ENCODE assay signal across 10 cellular contexts in genomic region chr3:186097317-186097662, GRCh38. TPM values are rescaled to one million over a fixed set of nuclear protein-coding genes. Genes with fewer than 3 reads are reported as not detected.
DNase-seq lines count a peak whose midpoint lies in the region; FAIRE-seq and TF ChIP-seq lines count a peak whose summit lies in the region.
"Had no signal": no experiment of that assay in that cellular context is flagged by ENCODE, and none has a peak within 500 bp of the region (broad histone marks: within the 10 kb centered on the region; RNA-seq: fewer than 3 reads in every experiment).

No MANE protein-coding gene starts in this region.

- H3K4me3 ChIP-seq in H7 (ENCODE audit: insufficient read depth, low read depth, low read length), result peak overlapping the region; percentile 26; the same call in 1 of the 2 replicates
- peak overlapping the region; percentile 55 for H3K4me3 ChIP-seq in astrocyte (ENCODE audit: insufficient read depth, low read depth, low read length)
- H3K4me3 ChIP-seq in hepatocyte, result no peak overlapping the region
- H3K4me3 ChIP-seq in rectal smooth muscle tissue (ENCODE audit: low read length), result peak overlapping the region; percentile 28

- WGBS in hepatocyte (ENCODE audit: low lambda C conversion rate, missing lambda C conversion rate), result 19% methylated on average over 4 of the region's 4 CpGs

- peak; percentile 57 for DNase-seq in H7
- DNase-seq in astrocyte (ENCODE audit: low read depth), result no peak
- no peak for DNase-seq in hepatocyte (ENCODE audit: low spot score)
- DNase-seq in NCI-H774 (lab: John Stamatoyannopoulos, UW), result no peak
- no peak for DNase-seq in activated naive CD4-positive, alpha-beta T cell treated with anti-CD3 and anti-CD28 coated beads for 36 hours
- no peak for DNase-seq in activated gamma-delta T cell (lab: John Stamatoyannopoulos, UW)
- DNase-seq in activated naive CD8-positive, alpha-beta T cell treated with anti-CD3 and anti-CD28 coated beads for 36 hours, result no peak
- DNase-seq: cerebellar nuclear complex, immature natural killer cell had no signal

- H3K27me3 Mint-ChIP-seq in astrocyte (ENCODE audit: low read depth, unreplicated experiment), result no peaks in the 10 kb centered on the region
- peaks cover 62% of the 10 kb centered on the region for H3K27me3 Mint-ChIP-seq in activated naive CD4-positive, alpha-beta T cell treated with anti-CD3 and anti-CD28 coated beads for 36 hours (ENCODE audit: low read depth)
- peaks cover 83% of the 10 kb centered on the region for H3K27me3 Mint-ChIP-seq in activated naive CD8-positive, alpha-beta T cell treated with anti-CD3 and anti-CD28 coated beads for 36 hours

- H3K79me2 ChIP-seq in astrocyte (ENCODE audit: insufficient read depth, low read length), result no peaks in the 10 kb centered on the region
- H3K79me2 ChIP-seq in hepatocyte, result no peaks in the 10 kb centered on the region

- H3K4me3 Mint-ChIP-seq in astrocyte (ENCODE audit: unreplicated experiment), result peak overlapping the region; percentile 63
- H3K4me3 Mint-ChIP-seq in activated naive CD4-positive, alpha-beta T cell treated with anti-CD3 and anti-CD28 coated beads for 36 hours, result no peak overlapping the region
- H3K4me3 Mint-ChIP-seq in activated naive CD8-positive, alpha-beta T cell treated with anti-CD3 and anti-CD28 coated beads for 36 hours, result no peak overlapping the region

- peaks cover 23% of the 10 kb centered on the region for H3K36me3 Mint-ChIP-seq in astrocyte (ENCODE audit: low read depth, unreplicated experiment)
- H3K36me3 Mint-ChIP-seq in activated naive CD4-positive, alpha-beta T cell treated with anti-CD3 and anti-CD28 coated beads for 36 hours (ENCODE audit: low read depth), result no peaks in the 10 kb centered on the region
- H3K36me3 Mint-ChIP-seq in activated naive CD8-positive, alpha-beta T cell treated with anti-CD3 and anti-CD28 coated beads for 36 hours, result no peaks in the 10 kb centered on the region
- H3K36me3 Mint-ChIP-seq: immature natural killer cell had no signal

- TF ChIP-seq CTCF in astrocyte (IDR thresholded peaks at IDR 0.05; ENCODE audit: insufficient read depth, low read depth, low read length) (no peak), hepatocyte (IDR thresholded peaks at IDR 0.05; ENCODE audit: poor library complexity) (no peak)

- peak overlapping the region; percentile 42 for H3K27ac Mint-ChIP-seq in astrocyte (ENCODE audit: unreplicated experiment)
- H3K27ac Mint-ChIP-seq in activated naive CD4-positive, alpha-beta T cell treated with anti-CD3 and anti-CD28 coated beads for 36 hours, result no peak overlapping the region
- H3K27ac Mint-ChIP-seq in activated naive CD8-positive, alpha-beta T cell treated with anti-CD3 and anti-CD28 coated beads for 36 hours, result no peak overlapping the region
- H3K27ac Mint-ChIP-seq: immature natural killer cell had no signal

- H3K4me2 ChIP-seq in astrocyte (ENCODE audit: low read length) (peak overlapping the region; percentile 87), hepatocyte (peak overlapping the region; percentile 77)

- no peak overlapping the region for H3K27ac ChIP-seq in astrocyte (ENCODE audit: low read depth, low read length)
- peak overlapping the region; percentile 17 for H3K27ac ChIP-seq in hepatocyte
- H3K27ac ChIP-seq in rectal smooth muscle tissue (ENCODE audit: low read depth, low read length), result no peak overlapping the region

- H3K4me1 ChIP-seq in astrocyte (ENCODE audit: insufficient read depth, low read length) (peaks cover 28% of the 10 kb centered on the region), hepatocyte (ENCODE audit: insufficient read depth) (peaks cover 26% of the 10 kb centered on the region), rectal smooth muscle tissue (ENCODE audit: control insufficient read depth, insufficient read depth, low read length) (no peaks in the 10 kb centered on the region)

- intact Hi-C loops in activated naive CD4-positive, alpha-beta T cell treated with anti-CD3 and anti-CD28 coated beads for 36 hours (cut with micrococcal nuclease), result no loop called here

- no peaks in the 10 kb centered on the region for H3K9me2 ChIP-seq in hepatocyte (replicated peaks; ENCODE audit: insufficient read depth)

- H3K9ac ChIP-seq in astrocyte (ENCODE audit: low read length) (peak overlapping the region; percentile 15), rectal smooth muscle tissue (ENCODE audit: low read length) (no peak overlapping the region)

- H3K36me3 ChIP-seq in H7 (replicated peaks; ENCODE audit: control insufficient read depth, insufficient read depth, low read length), result no peaks in the 10 kb centered on the region
- H3K36me3 ChIP-seq in astrocyte (ENCODE audit: insufficient read depth, low read length), result peaks cover 5% of the 10 kb centered on the region
- H3K36me3 ChIP-seq in hepatocyte (replicated peaks; ENCODE audit: insufficient read depth, low read depth), result no peaks in the 10 kb centered on the region
- H3K36me3 ChIP-seq in rectal smooth muscle tissue (ENCODE audit: control insufficient read depth, insufficient read depth, low read length), result no peaks in the 10 kb centered on the region

- no peaks in the 10 kb centered on the region for H3K9me3 Mint-ChIP-seq in astrocyte (ENCODE audit: unreplicated experiment)
- no peaks in the 10 kb centered on the region for H3K9me3 Mint-ChIP-seq in activated naive CD4-positive, alpha-beta T cell treated with anti-CD3 and anti-CD28 coated beads for 36 hours
- no peaks in the 10 kb centered on the region for H3K9me3 Mint-ChIP-seq in activated naive CD8-positive, alpha-beta T cell treated with anti-CD3 and anti-CD28 coated beads for 36 hours
- H3K9me3 Mint-ChIP-seq: immature natural killer cell had no signal

- no peak for FAIRE-seq in astrocyte (lab: Jason Lieb, UNC)

- H3K4me1 Mint-ChIP-seq in astrocyte (ENCODE audit: low read depth, unreplicated experiment), result peaks cover 35% of the 10 kb centered on the region
- peaks cover 9% of the 10 kb centered on the region for H3K4me1 Mint-ChIP-seq in activated naive CD4-positive, alpha-beta T cell treated with anti-CD3 and anti-CD28 coated beads for 36 hours (ENCODE audit: low read depth)
- peaks cover 6% of the 10 kb centered on the region for H3K4me1 Mint-ChIP-seq in activated naive CD8-positive, alpha-beta T cell treated with anti-CD3 and anti-CD28 coated beads for 36 hours

- H2AFZ ChIP-seq in astrocyte (ENCODE audit: low read depth, low read length), result peak overlapping the region; percentile 15
- no peak overlapping the region for H2AFZ ChIP-seq in hepatocyte

- H3K9me3 ChIP-seq in astrocyte (ENCODE audit: insufficient read depth, low read depth, low read length), result no peaks in the 10 kb centered on the region
- H3K9me3 ChIP-seq in hepatocyte (ENCODE audit: low read depth), result no peaks in the 10 kb centered on the region

- peaks cover 27% of the 10 kb centered on the region for H4K20me1 ChIP-seq in astrocyte (ENCODE audit: insufficient read depth, low read length)
- H4K20me1 ChIP-seq in hepatocyte (ENCODE audit: insufficient read depth, poor library complexity, severe bottlenecking), result no peaks in the 10 kb centered on the region

- CTCF ChIA-PET in activated naive CD4-positive, alpha-beta T cell treated with anti-CD3 and anti-CD28 coated beads for 36 hours (lab: Charles Lee), result interaction anchor here (1.4 kb wide), 1 partner anchor 443 kb away, joined by 4 read pairs; no protein-coding TSS in a partner anchor

- H3K27me3 ChIP-seq in H7 (ENCODE audit: control insufficient read depth, insufficient read depth, low read length), result no peaks in the 10 kb centered on the region
- no peaks in the 10 kb centered on the region for H3K27me3 ChIP-seq in astrocyte (ENCODE audit: insufficient read depth, low read length)
- H3K27me3 ChIP-seq in hepatocyte, result no peaks in the 10 kb centered on the region
- H3K27me3 ChIP-seq in rectal smooth muscle tissue (ENCODE audit: control insufficient read depth, insufficient read depth, low read length), result no peaks in the 10 kb centered on the region

RNA-seq across cellular contexts. Expression of gene ETV5, which starts 11.6 kb away (rescaled TPM):
- total RNA-seq in H7 (2014; rRNA removed; shearing (Covaris generic)), result 51.1 and 60.9 TPM in 2 replicates
- total RNA-seq in astrocyte (55.3 and 58.3 TPM in 2 replicates), hepatocyte (9.0 and 12.2 TPM in 2 replicates)
- 15.0 and 23.6 TPM in 2 replicates for polyA plus RNA-seq in hepatocyte
- 1 to 10 TPM; 1.1 to 1.5 TPM for total RNA-seq in activated naive CD4-positive, alpha-beta T cell treated with anti-CD3 and anti-CD28 coated beads for 36 hours
- 1 to 10 TPM; 1.0 to 1.2 TPM for total RNA-seq in activated naive CD8-positive, alpha-beta T cell treated with anti-CD3 and anti-CD28 coated beads for 36 hours
